In genomic region chr17:20589454-20589810, GRCh38 we compare ENCODE assay signal across 16 cellular contexts. TPM values are rescaled to one million over a fixed set of nuclear protein-coding genes. Genes with fewer than 3 reads are reported as not detected.
"Had no signal": no experiment of that assay in that cellular context is flagged by ENCODE, and none has a peak within 500 bp of the region (broad histone marks: within the 10 kb centered on the region; RNA-seq: fewer than 3 reads in every experiment).

No MANE protein-coding gene starts in this region.

RNA-seq across cellular contexts. Expression of gene CDRT15L2, which starts 9.9 kb away (rescaled TPM):
- total RNA-seq: activated CD4-positive, alpha-beta T cell treated with anti-CD3 and anti-CD28 coated beads, Interleukin-2, amount 10 ng/mL, durations not matched to agents 7 days and 5 days; activated CD8-positive, alpha-beta memory T cell treated with anti-CD3 and anti-CD28 coated beads, Interleukin-2, amount 10 ng/mL, durations not matched to agents 7 days and 5 days; activated CD8-positive, alpha-beta T cell treated with anti-CD3 and anti-CD28 coated beads for 36 hours; colonic mucosa; epithelial cell of proximal tubule; fibroblast of lung; glomerular endothelial cell; lung; natural killer cell treated with Interleukin-12 subunit alpha and Interleukin-12 subunit beta and Interleukin-15 and Interleukin-18, amount 100 ng/mL, for 72 hours; occipital lobe; posterior vena cava; SJCRH30; subcutaneous adipose tissue; T-cell; thyroid gland; ureter had no signal
- polyA plus RNA-seq: fibroblast of lung, lung had no signal
